Comparison of ENCODE assay signal across 9 cellular contexts in the genomic region with DNA sequence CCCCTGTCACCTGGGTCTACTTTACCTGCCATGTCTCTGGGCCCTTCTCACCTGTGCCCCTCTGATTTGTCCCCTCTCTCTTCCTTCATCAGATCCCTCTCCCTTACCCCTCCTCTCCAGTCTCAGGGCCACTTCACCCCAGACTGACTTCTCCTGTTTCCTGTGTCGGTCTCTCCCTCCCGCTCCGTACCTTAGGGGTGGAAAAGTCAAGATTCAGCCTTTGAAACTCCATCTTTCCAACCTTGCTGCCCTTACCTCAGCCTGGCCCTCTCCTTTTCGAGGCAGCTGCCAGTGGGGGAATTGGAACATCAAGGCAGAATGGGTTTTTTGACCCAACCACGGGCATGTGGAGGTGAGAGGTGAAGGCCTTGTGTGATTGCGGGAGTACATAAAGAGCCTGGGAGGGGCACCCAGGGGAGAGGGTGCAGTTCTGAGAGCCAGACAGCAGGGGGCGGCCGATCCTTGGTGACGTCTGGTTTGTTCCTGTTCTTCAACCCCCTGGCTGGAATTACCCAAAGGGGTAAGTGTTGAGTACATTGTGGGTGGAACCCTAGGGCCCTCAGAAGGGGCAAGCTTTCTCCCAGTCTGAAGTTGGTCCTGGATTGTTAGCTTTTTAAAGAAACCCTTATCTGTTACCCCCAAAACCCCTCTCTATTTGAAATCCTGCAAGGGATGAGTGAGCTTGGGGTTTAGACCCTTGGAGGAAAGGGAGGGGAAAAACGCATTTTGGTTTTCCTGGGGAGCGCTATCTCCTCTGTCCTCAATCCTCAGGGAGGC. TPM values are rescaled to one million over a fixed set of nuclear protein-coding genes. Genes with fewer than 3 reads are reported as not detected.
DNase-seq lines count a peak whose midpoint lies in the region; ATAC-seq and TF ChIP-seq lines count a peak whose summit lies in the region.
"Had no signal": no experiment of that assay in that cellular context is flagged by ENCODE, and none has a peak within 500 bp of the region (broad histone marks: within the 10 kb centered on the region; RNA-seq: fewer than 3 reads in every experiment).

No MANE protein-coding gene starts in this region.

- H3K27me3 Mint-ChIP-seq in activated CD4-positive, alpha-beta T cell treated with anti-CD3 and anti-CD28 coated beads, Interleukin-2, amount 10 ng/mL, durations not matched to agents 24 days and 14 days: peaks cover 48% of the 10 kb centered on the region

- intact Hi-C loops in activated CD4-positive, alpha-beta T cell treated with anti-CD3 and anti-CD28 coated beads, Interleukin-2, amount 10 ng/mL, durations not matched to agents 24 days and 14 days (cut with micrococcal nuclease): loop anchor here (1.0 to 10.0 kb wide), 2 partner anchors 51 to 247 kb away; no protein-coding TSS in a partner anchor
- intact Hi-C loops in lower leg skin (cut with DNase I; ENCODE audit: low total_unique reads): loop anchor here (5.0 kb wide), 1 partner anchor 50 kb away; no protein-coding TSS in a partner anchor

- ATAC-seq in HG02571 (IDR thresholded peaks at IDR 0.05; ENCODE audit: unreplicated experiment): peak; percentile 48

- DNase-seq in DMS153 treated with DMSO at 0.1 percent for 48 hours (lab: John Stamatoyannopoulos, UW; ENCODE audit: unreplicated experiment): peak; percentile 88
- DNase-seq in NCI-H345 (lab: John Stamatoyannopoulos, UW): peak; percentile 50
- peak; percentile 93 for DNase-seq in activated CD4-positive, alpha-beta T cell treated with anti-CD3 and anti-CD28 coated beads, Interleukin-2, amount 10 ng/mL, durations not matched to agents 24 days and 14 days
- DNase-seq in choroid plexus epithelial cell (ENCODE audit: low read depth): peak; percentile 76
- peak; percentile 68 to 94 for DNase-seq in lower leg skin (ENCODE audit: low spot score in 2 of 2)
- DNase-seq in stimulated activated CD4-positive, alpha-beta T cell treated with anti-CD3 and anti-CD28 coated beads, TNF-alpha, amount 100 ng/mL, for 4 hours (ENCODE audit: low read depth in 3 of 3): peak; percentile 57 to 61 (median 60)
- no peak for DNase-seq in cerebellar nuclear complex (lab: John Stamatoyannopoulos, UW)

- 34 to 37% methylated on average over 11 of the region's 11 CpGs for WGBS in lower leg skin, 2 donors

- H3K9me3 Mint-ChIP-seq in activated CD4-positive, alpha-beta T cell treated with anti-CD3 and anti-CD28 coated beads, Interleukin-2, amount 10 ng/mL, durations not matched to agents 24 days and 14 days: no peaks in the 10 kb centered on the region

- no peaks in the 10 kb centered on the region for H3K36me3 Mint-ChIP-seq in activated CD4-positive, alpha-beta T cell treated with anti-CD3 and anti-CD28 coated beads, Interleukin-2, amount 10 ng/mL, durations not matched to agents 24 days and 14 days (ENCODE audit: low read depth)

- TF ChIP-seq POLR2A in lower leg skin (IDR thresholded peaks at IDR 0.05): no peak

- no peak overlapping the region for H3K27ac Mint-ChIP-seq in activated CD4-positive, alpha-beta T cell treated with anti-CD3 and anti-CD28 coated beads, Interleukin-2, amount 10 ng/mL, durations not matched to agents 24 days and 14 days
- H3K27ac Mint-ChIP-seq: activated naive CD8-positive, alpha-beta T cell had no signal

- H3K4me3 Mint-ChIP-seq in activated CD4-positive, alpha-beta T cell treated with anti-CD3 and anti-CD28 coated beads, Interleukin-2, amount 10 ng/mL, durations not matched to agents 24 days and 14 days: no peak overlapping the region
- H3K4me3 Mint-ChIP-seq: activated naive CD8-positive, alpha-beta T cell had no signal

- no peak overlapping the region for H3K4me3 ChIP-seq in choroid plexus epithelial cell (ENCODE audit: low read depth, low read length)
- no peak overlapping the region for H3K4me3 ChIP-seq in lower leg skin (ENCODE audit: low read depth, poor library complexity, severe bottlenecking)

- peak; percentile 94 for TF ChIP-seq CTCF in choroid plexus epithelial cell (conservative IDR thresholded peaks at IDR 0.05; ENCODE audit: low read depth, low read length)
- peak in 1 of 3 donors; percentile 73 for TF ChIP-seq CTCF in lower leg skin (IDR thresholded peaks at IDR 0.05)

- no peaks in the 10 kb centered on the region for H3K4me1 Mint-ChIP-seq in activated CD4-positive, alpha-beta T cell treated with anti-CD3 and anti-CD28 coated beads, Interleukin-2, amount 10 ng/mL, durations not matched to agents 24 days and 14 days

RNA-seq across cellular contexts. Expression of gene DMBX1, which starts 12.3 kb away (rescaled TPM):
- total RNA-seq in activated CD4-positive, alpha-beta T cell treated with anti-CD3 and anti-CD28 coated beads, Interleukin-2, amount 10 ng/mL, durations not matched to agents 24 days and 14 days: 0.07 TPM in 1 of 2 replicates, not detected in the other
- under 1 TPM in 3 of 4 donors, not detected in 1; 0.12 to 0.51 (median 0.42) TPM for total RNA-seq in lower leg skin

Comparison
In these comparisons a context has a peak if more than half of its experiments do, and no peak if none do; other contexts are left out.
1. DNase-seq: peak in DMS153 treated with DMSO at 0.1 percent for 48 hours (single experiment), NCI-H345 (single experiment), activated CD4-positive, alpha-beta T cell treated with anti-CD3 and anti-CD28 coated beads, Interleukin-2, amount 10 ng/mL, durations not matched to agents 24 days and 14 days (single experiment), choroid plexus epithelial cell (single experiment), lower leg skin (2 of 2) and stimulated activated CD4-positive, alpha-beta T cell treated with anti-CD3 and anti-CD28 coated beads, TNF-alpha, amount 100 ng/mL, for 4 hours (3 of 3); none in cerebellar nuclear complex (0 of 2).